In genomic region chr19:10432736-10433130, GRCh38 we compare ENCODE assay signal across 1 cellular context.
TF ChIP-seq lines count a peak whose summit lies in the region.

No MANE protein-coding gene starts in this region.

TF ChIP-seq in SK-N-SH, 30 proteins besides CTCF, POLR2A, EP300 and RAD21 (continued from another document):
- TF ChIP-seq ZBTB33 (IDR thresholded peaks at IDR 0.05; ENCODE audit: borderline replicate concordance, low read depth) = no peak
- TF ChIP-seq MAX (IDR thresholded peaks at IDR 0.05; ENCODE audit: low read depth) = no peak
- TF ChIP-seq JUND (IDR thresholded peaks at IDR 0.05) = no peak
- no peak for TF ChIP-seq TAF1 (IDR thresholded peaks at IDR 0.05; ENCODE audit: borderline replicate concordance, low read depth, low read length)
- TF ChIP-seq NFIC (IDR thresholded peaks at IDR 0.05; ENCODE audit: borderline replicate concordance) = no peak
- TF ChIP-seq EZH2phosphoT487 (IDR thresholded peaks at IDR 0.05; ENCODE audit: borderline replicate concordance, low read depth) = no peak
